Comparison of ENCODE assay signal across 22 cellular contexts in genomic region chr7:6167004-6167551, GRCh38.
DNase-seq lines count a peak whose midpoint lies in the region; ATAC-seq and FAIRE-seq lines count a peak whose summit lies in the region.
"Had no signal": no experiment of that assay in that cellular context is flagged by ENCODE, and none has a peak within 500 bp of the region (broad histone marks: within the 10 kb centered on the region; RNA-seq: fewer than 3 reads in every experiment).

No MANE protein-coding gene starts in this region.

- H3K4me3 Mint-ChIP-seq in central memory CD8-positive, alpha-beta T cell = no peak overlapping the region
- H3K4me3 Mint-ChIP-seq: activated naive CD8-positive, alpha-beta T cell; CD8-positive, alpha-beta memory T cell had no signal

- peaks cover 10% of the 10 kb centered on the region for H3K36me3 Mint-ChIP-seq in central memory CD8-positive, alpha-beta T cell (ENCODE audit: insufficient read depth)

- no peak for ATAC-seq in central memory CD8-positive, alpha-beta T cell (replicated peaks; ENCODE audit: extremely low read depth, poor library complexity, severe bottlenecking)
- ATAC-seq in GM21737 (IDR thresholded peaks at IDR 0.05; ENCODE audit: unreplicated experiment) = no peak
- ATAC-seq: foreskin keratinocyte, T-helper 17 cell had no signal

- peak; percentile 53 for DNase-seq in activated effector memory CD4-positive, alpha-beta T cell treated with anti-CD3 and anti-CD28 coated beads, Interleukin-2, amount 50 U/mL, for 16 hours
- no peak for DNase-seq in activated effector memory CD4-positive, alpha-beta T cell treated with Interleukin-2 at 50 U/mL for 16 hours
- no peak for DNase-seq in central memory CD8-positive, alpha-beta T cell (ENCODE audit: low spot score in 2 of 2)
- peak; percentile 22 for DNase-seq in medulla oblongata (ENCODE audit: extremely low spot score)
- DNase-seq in urothelium cell line (ENCODE audit: low spot score) = no peak
- no peak for DNase-seq in HCEC 1CT
- DNase-seq in D341Med (ENCODE audit: low spot score) = no peak
- DNase-seq: activated CD4-positive, CD25-positive, alpha-beta regulatory T cell treated with anti-CD3 and anti-CD28 coated beads, Interleukin-2, amount 50 U/mL, for 72 hours; activated CD8-positive, alpha-beta memory T cell treated with anti-CD3 and anti-CD28 coated beads, Interleukin-2, amount 50 U/mL, for 4 hours; CD8-positive, alpha-beta memory T cell; cerebellar nuclear complex; foreskin keratinocyte; GDM1; mammary epithelial cell; NCI-H2029; RPMI8226; stomach; T-helper 17 cell had no signal

- peaks cover 5% of the 10 kb centered on the region for H3K4me1 Mint-ChIP-seq in central memory CD8-positive, alpha-beta T cell

- no peaks in the 10 kb centered on the region for H3K9me3 Mint-ChIP-seq in central memory CD8-positive, alpha-beta T cell
- H3K9me3 Mint-ChIP-seq: CD8-positive, alpha-beta memory T cell had no signal

- FAIRE-seq in urothelium cell line (lab: Jason Lieb, UNC) = peak; percentile 87
- FAIRE-seq: A204.1, endometrium had no signal

- no peaks in the 10 kb centered on the region for H3K27me3 Mint-ChIP-seq in central memory CD8-positive, alpha-beta T cell
- H3K27me3 Mint-ChIP-seq: activated naive CD8-positive, alpha-beta T cell; CD8-positive, alpha-beta memory T cell; T-helper 17 cell had no signal

- H3K27ac Mint-ChIP-seq in central memory CD8-positive, alpha-beta T cell (ENCODE audit: low read depth) = peak overlapping the region; percentile 59
- H3K27ac Mint-ChIP-seq: activated naive CD8-positive, alpha-beta T cell; T-helper 17 cell had no signal

Comparison
In these comparisons a context has a peak if more than half of its experiments do, and no peak if none do; other contexts are left out.
1. DNase-seq: peak in activated effector memory CD4-positive, alpha-beta T cell treated with anti-CD3 and anti-CD28 coated beads, Interleukin-2, amount 50 U/mL, for 16 hours (single experiment) and medulla oblongata (single experiment); none in activated effector memory CD4-positive, alpha-beta T cell treated with Interleukin-2 at 50 U/mL for 16 hours (single experiment), central memory CD8-positive, alpha-beta T cell (0 of 2), urothelium cell line (single experiment), HCEC 1CT (single experiment) and D341Med (single experiment).